Comparison of ENCODE assay signal across 30 cellular contexts in genomic region chr7:101553771-101554445, GRCh38.
DNase-seq lines count a peak whose midpoint lies in the region; ATAC-seq and TF ChIP-seq lines count a peak whose summit lies in the region.
"Had no signal": no experiment of that assay in that cellular context is flagged by ENCODE, and none has a peak within 500 bp of the region (broad histone marks: within the 10 kb centered on the region; RNA-seq: fewer than 3 reads in every experiment).

No MANE protein-coding gene starts in this region.

- intact Hi-C loops in upper lobe of right lung (cut with DNase I): no loop called here

- no peaks in the 10 kb centered on the region for H3K4me1 Mint-ChIP-seq in activated CD4-positive, alpha-beta memory T cell treated with anti-CD3 and anti-CD28 coated beads, Interleukin-2, amount 10 ng/mL, durations not matched to agents 7 days and 5 days
- H3K4me1 Mint-ChIP-seq: activated naive CD4-positive, alpha-beta T cell treated with anti-CD3 and anti-CD28 coated beads, Interleukin-2, amount 50 U/mL, for 24 hours; B cell had no signal

- peaks cover 1% of the 10 kb centered on the region for H3K36me3 ChIP-seq in H7 (replicated peaks; ENCODE audit: control insufficient read depth, insufficient read depth, low read length)
- no peaks in the 10 kb centered on the region for H3K36me3 ChIP-seq in upper lobe of right lung
- H3K36me3 ChIP-seq: esophagus muscularis mucosa, neutrophil, prostate gland, sigmoid colon, SJSA1 had no signal

- DNase-seq in activated gamma-delta T cell treated with Interleukin-2 at 50 U/mL for 16 hours: peak; percentile 1
- DNase-seq in activated gamma-delta T cell (lab: John Stamatoyannopoulos, UW): no peak
- peak; percentile 53 for DNase-seq in H7
- DNase-seq in islet precursor cell: peak; percentile 46
- DNase-seq in upper lobe of right lung: peak; percentile 49
- no peak for DNase-seq in activated CD4-positive, alpha-beta memory T cell treated with anti-CD3 and anti-CD28 coated beads, Interleukin-2, amount 10 ng/mL, durations not matched to agents 7 days and 5 days
- DNase-seq in activated CD4-positive, alpha-beta T cell treated with anti-CD3 and anti-CD28 coated beads for 48 hours: no peak
- DNase-seq: activated CD4-positive, CD25-positive, alpha-beta regulatory T cell treated with anti-CD3 and anti-CD28 coated beads, Interleukin-2, amount 50 U/mL, for 72 hours; activated T-cell treated with anti-CD3 and anti-CD28 coated beads, Interleukin-2, amount 50 U/mL, for 4 hours; anterior cingulate cortex; CD8-positive, alpha-beta T cell; left colon; mesenchymal stem cell; NCI-H1417 treated with DMSO at 0.1 percent for 48 hours; NCI-H345; NCI-H748 treated with DMSO at 0.1 percent for 48 hours; stimulated activated CD4-positive, alpha-beta T cell treated with anti-CD3 and anti-CD28 coated beads, Interleukin-4, amount 100 ng/mL, for 4 hours; stimulated activated naive B cell treated with anti-CD40 and anti-IgM and Interleukin-4, amounts not matched to agents 10 μg/mL and 1 μg/mL and 100 μg/mL, for 72 hours; testis had no signal

- no peaks in the 10 kb centered on the region for H3K27me3 Mint-ChIP-seq in activated CD4-positive, alpha-beta memory T cell treated with anti-CD3 and anti-CD28 coated beads, Interleukin-2, amount 10 ng/mL, durations not matched to agents 7 days and 5 days

- no peaks in the 10 kb centered on the region for H3K4me1 ChIP-seq in upper lobe of right lung
- H3K4me1 ChIP-seq: esophagus muscularis mucosa, prostate gland, sigmoid colon, SJSA1 had no signal

- no peak overlapping the region for H3K4me3 ChIP-seq in H7 (ENCODE audit: insufficient read depth, low read depth, low read length)
- no peak overlapping the region for H3K4me3 ChIP-seq in upper lobe of right lung
- H3K4me3 ChIP-seq: A549, esophagus muscularis mucosa, hepatocyte, prostate gland, sigmoid colon, SJSA1, testis had no signal

- H3K27ac ChIP-seq in upper lobe of right lung: no peak overlapping the region
- H3K27ac ChIP-seq: A549, esophagus muscularis mucosa, hepatocyte, neutrophil, prostate gland, sigmoid colon, SJSA1, testis had no signal

- H3K27me3 ChIP-seq in H7 (ENCODE audit: control insufficient read depth, insufficient read depth, low read length) (no peaks in the 10 kb centered on the region), upper lobe of right lung (no peaks in the 10 kb centered on the region)
- H3K27me3 ChIP-seq: hepatocyte, neutrophil, SJSA1, testis had no signal

- no peaks in the 10 kb centered on the region for H3K36me3 Mint-ChIP-seq in activated CD4-positive, alpha-beta memory T cell treated with anti-CD3 and anti-CD28 coated beads, Interleukin-2, amount 10 ng/mL, durations not matched to agents 7 days and 5 days (ENCODE audit: low read depth)
- H3K36me3 Mint-ChIP-seq: activated naive CD4-positive, alpha-beta T cell treated with anti-CD3 and anti-CD28 coated beads, Interleukin-2, amount 50 U/mL, for 24 hours; CD8-positive, alpha-beta T cell; stimulated activated naive B cell treated with anti-CD40 and anti-IgM and Interleukin-4, amounts not matched to agents 10 μg/mL and 1 μg/mL and 100 μg/mL, for 72 hours had no signal

- H3K9me3 Mint-ChIP-seq in activated CD4-positive, alpha-beta memory T cell treated with anti-CD3 and anti-CD28 coated beads, Interleukin-2, amount 10 ng/mL, durations not matched to agents 7 days and 5 days: no peaks in the 10 kb centered on the region
- H3K9me3 Mint-ChIP-seq: activated naive CD4-positive, alpha-beta T cell treated with anti-CD3 and anti-CD28 coated beads, Interleukin-2, amount 50 U/mL, for 24 hours; activated T-cell treated with anti-CD3 and anti-CD28 coated beads, Interleukin-2, amount 50 U/mL, for 4 hours; CD8-positive, alpha-beta T cell; T-helper 1 cell treated with Interleukin-12 subunit alpha and Interleukin-12 subunit beta and Interleukin-4 antibody, amounts not matched to agents 30 μg/mL and 1 μg/mL, for 36 hours had no signal

- POLR2A ChIA-PET in activated CD4-positive, alpha-beta memory T cell treated with anti-CD3 and anti-CD28 coated beads, Interleukin-2, amount 10 ng/mL, durations not matched to agents 7 days and 5 days (lab: Charles Lee): no interaction called here

- CTCF ChIA-PET in activated CD4-positive, alpha-beta memory T cell treated with anti-CD3 and anti-CD28 coated beads, Interleukin-2, amount 10 ng/mL, durations not matched to agents 7 days and 5 days (lab: Charles Lee): no interaction called here

- no peak overlapping the region for H3K27ac Mint-ChIP-seq in activated CD4-positive, alpha-beta memory T cell treated with anti-CD3 and anti-CD28 coated beads, Interleukin-2, amount 10 ng/mL, durations not matched to agents 7 days and 5 days
- H3K27ac Mint-ChIP-seq: activated naive CD4-positive, alpha-beta T cell treated with anti-CD3 and anti-CD28 coated beads, Interleukin-2, amount 50 U/mL, for 24 hours; B cell; CD8-positive, alpha-beta T cell; stimulated activated naive B cell treated with anti-CD40 and anti-IgM and Interleukin-4, amounts not matched to agents 10 μg/mL and 1 μg/mL and 100 μg/mL, for 72 hours; T-helper 1 cell treated with Interleukin-12 subunit alpha and Interleukin-12 subunit beta and Interleukin-4 antibody, amounts not matched to agents 30 μg/mL and 1 μg/mL, for 36 hours had no signal

- ATAC-seq in upper lobe of right lung: no peak
- no peak for ATAC-seq in HG02870 (IDR thresholded peaks at IDR 0.05; ENCODE audit: unreplicated experiment)
- ATAC-seq: activated T-cell treated with anti-CD3 and anti-CD28 coated beads, Interleukin-2, amount 50 U/mL, for 4 hours; CD8-positive, alpha-beta T cell; left colon; stimulated activated naive B cell treated with anti-CD40 and anti-IgM and Interleukin-4, amounts not matched to agents 10 μg/mL and 1 μg/mL and 100 μg/mL, for 72 hours had no signal

- no peaks in the 10 kb centered on the region for H3K9me3 ChIP-seq in upper lobe of right lung
- H3K9me3 ChIP-seq: A549, esophagus muscularis mucosa, neutrophil, prostate gland, sigmoid colon, SJSA1, testis had no signal

- no peak for TF ChIP-seq CTCF in upper lobe of right lung (IDR thresholded peaks at IDR 0.05)

- no peak overlapping the region for H3K4me3 Mint-ChIP-seq in activated CD4-positive, alpha-beta memory T cell treated with anti-CD3 and anti-CD28 coated beads, Interleukin-2, amount 10 ng/mL, durations not matched to agents 7 days and 5 days
- H3K4me3 Mint-ChIP-seq: activated naive CD4-positive, alpha-beta T cell treated with anti-CD3 and anti-CD28 coated beads, Interleukin-2, amount 50 U/mL, for 24 hours; activated T-cell treated with anti-CD3 and anti-CD28 coated beads, Interleukin-2, amount 50 U/mL, for 4 hours; B cell; CD8-positive, alpha-beta T cell; stimulated activated naive B cell treated with anti-CD40 and anti-IgM and Interleukin-4, amounts not matched to agents 10 μg/mL and 1 μg/mL and 100 μg/mL, for 72 hours; T-helper 1 cell treated with Interleukin-12 subunit alpha and Interleukin-12 subunit beta and Interleukin-4 antibody, amounts not matched to agents 30 μg/mL and 1 μg/mL, for 36 hours had no signal

Comparison
In these comparisons a context has a peak if more than half of its experiments do, and no peak if none do; other contexts are left out.
1. DNase-seq: peak in activated gamma-delta T cell treated with Interleukin-2 at 50 U/mL for 16 hours (single experiment), H7 (single experiment), islet precursor cell (single experiment) and upper lobe of right lung (single experiment); none in activated gamma-delta T cell (single experiment), activated CD4-positive, alpha-beta memory T cell treated with anti-CD3 and anti-CD28 coated beads, Interleukin-2, amount 10 ng/mL, durations not matched to agents 7 days and 5 days (single experiment) and activated CD4-positive, alpha-beta T cell treated with anti-CD3 and anti-CD28 coated beads for 48 hours (single experiment).